31 cellular contexts compared by ENCODE assay signal in the genomic region with DNA sequence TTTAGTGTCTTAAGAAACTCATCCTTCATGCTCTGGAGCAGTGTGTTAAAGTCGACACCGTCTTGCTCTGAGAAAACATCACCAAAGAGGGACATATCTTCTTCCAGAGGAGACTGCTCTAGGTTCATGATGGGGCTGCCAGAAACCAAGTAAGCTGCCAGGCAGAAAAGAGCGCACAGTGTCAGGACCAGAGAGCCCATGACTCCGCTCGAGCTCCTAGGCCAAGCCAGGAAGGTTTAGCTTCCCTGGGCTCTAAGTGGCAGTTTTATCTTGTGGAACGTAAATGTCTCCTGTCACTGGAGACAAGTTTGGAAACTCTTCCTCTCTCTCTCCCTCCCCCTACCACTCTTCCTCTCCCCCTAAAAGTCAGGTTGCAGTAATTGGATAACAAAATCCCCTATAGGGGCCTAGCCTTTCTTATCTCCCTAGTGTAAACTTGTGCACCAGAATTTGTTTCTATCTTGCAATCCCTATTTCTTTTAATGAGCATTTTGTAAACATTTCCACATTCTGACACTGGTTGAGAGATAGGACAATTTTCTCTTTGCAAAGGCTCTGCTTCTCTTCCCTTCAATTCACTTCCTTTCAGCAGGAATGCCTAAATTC. TPM values are rescaled to one million over a fixed set of nuclear protein-coding genes. Genes with fewer than 3 reads are reported as not detected.
DNase-seq lines count a peak whose midpoint lies in the region; ATAC-seq, FAIRE-seq and TF ChIP-seq lines count a peak whose summit lies in the region.
"Had no signal": no experiment of that assay in that cellular context is flagged by ENCODE, and none has a peak within 500 bp of the region (broad histone marks: within the 10 kb centered on the region; RNA-seq: fewer than 3 reads in every experiment).

Gene BMP10, minus strand, starts transcription at position 239 of the 606 bp plus-strand sequence. Its CDS starts 39 bp downstream, at position 200.

- H2AK5ac ChIP-seq in mesenchymal stem cell (ENCODE audit: low read length, severe bottlenecking), result no peak within 1 kb of the TSS

- peak within 1 kb of the TSS; percentile 8 for H2BK120ac ChIP-seq in mesenchymal stem cell (ENCODE audit: low read depth, low read length)

- no peak for DNase-seq in HepG2 (ENCODE audit: low spot score)
- no peak for DNase-seq in mesenchymal stem cell
- DNase-seq in activated CD4-positive, alpha-beta T cell treated with anti-CD3 and anti-CD28 coated beads for 48 hours, result no peak
- no peak for DNase-seq in mesenteric fat pad (ENCODE audit: low spot score)
- no peak for DNase-seq in foreskin melanocyte
- DNase-seq: C1 segment of cervical spinal cord; CD4-positive, alpha-beta memory T cell; COR-L47; DMS53; GM23248; H7; KBM-7; MV-4-11; NCI-H1105; NCI-H1436 treated with DMSO at 0.1 percent for 48 hours; NCI-H187 treated with DMSO at 0.1 percent for 48 hours; NCI-H2171 treated with DMSO at 0.1 percent for 48 hours; NCI-H524; NCI-H748 treated with DMSO at 0.1 percent for 48 hours; SHP77 treated with DMSO at 0.1 percent for 48 hours had no signal

- peak within 1 kb of the TSS; percentile 50 for H4K91ac ChIP-seq in mesenchymal stem cell (ENCODE audit: low read length)

- POLR2A ChIA-PET in HepG2 (lab: Yijun Ruan, JAX), result no interaction called here

- no peak within 1 kb of the TSS for H2BK15ac ChIP-seq in mesenchymal stem cell (ENCODE audit: low read depth, poor library complexity, severe bottlenecking)

- no peak within 1 kb of the TSS for H3K23ac ChIP-seq in mesenchymal stem cell (ENCODE audit: low read length in 2 of 2)

- WGBS in liver, result 86% methylated on average over 6 of the region's 6 CpGs
- 21% methylated on average over 6 of the region's 6 CpGs for WGBS in HepG2 (ENCODE audit: low lambda C conversion rate)
- WGBS in mesenchymal stem cell, result 62% methylated on average over 6 of the region's 6 CpGs

- no peaks in the 10 kb centered on the region for H3K27me3 Mint-ChIP-seq in dendritic cell treated with granulocyte-macrophage colony-stimulating factor and Interleukin-4, amounts not matched to agents 40 ng/mL and 50 ng/mL, for 4 days

- CTCF ChIA-PET in HepG2 (lab: Yijun Ruan, JAX; ENCODE audit: low intra/inter-chr PET ratio, low total read pairs), result no interaction called here

- no peaks in the 10 kb centered on the region for H3K9me3 Mint-ChIP-seq in dendritic cell treated with granulocyte-macrophage colony-stimulating factor and Interleukin-4, amounts not matched to agents 40 ng/mL and 50 ng/mL, for 4 days
- H3K9me3 Mint-ChIP-seq: CD4-positive, alpha-beta memory T cell had no signal

- intact Hi-C loops in HepG2 (cut with micrococcal nuclease; ENCODE audit: unreplicated experiment), result no loop called here
- intact Hi-C loops in dendritic cell treated with granulocyte-macrophage colony-stimulating factor and Interleukin-4, amounts not matched to agents 40 ng/mL and 50 ng/mL, for 4 days (cut with micrococcal nuclease), result no loop called here

- no peak within 1 kb of the TSS for H3K4me2 ChIP-seq in HepG2 (ENCODE audit: low read depth, low read length)
- no peak within 1 kb of the TSS for H3K4me2 ChIP-seq in mesenchymal stem cell (ENCODE audit: low read length, poor library complexity, severe bottlenecking)

- H3K4me1 ChIP-seq in liver (ENCODE audit: control insufficient read depth in 4 of 4, insufficient read depth in 4 of 4, low read length in 3 of 4) (peaks cover 0 to 1% (median 0%) of the 10 kb centered on the region in 4 donors), HepG2 (ENCODE audit: insufficient read depth, low read length) (no peaks in the 10 kb centered on the region), mesenchymal stem cell (ENCODE audit: control insufficient read depth, insufficient read depth, low read depth, low read length) (no peaks in the 10 kb centered on the region)

- H2AFZ ChIP-seq in HepG2 (ENCODE audit: low read length) (no peak within 1 kb of the TSS), mesenchymal stem cell (ENCODE audit: low read depth, low read length) (no peak within 1 kb of the TSS)
- H2AFZ ChIP-seq: GM23248 had no signal

- ATAC-seq in HepG2, result no peak
- ATAC-seq: Panc1 had no signal

- BruUV-seq in HepG2 (replicated peaks; lab: Mats Ljungman, UMichigan), result no TSS peak

- H3K9me3 ChIP-seq in liver (ENCODE audit: control insufficient read depth in 4 of 4, low read length in 3 of 4) (no peaks in the 10 kb centered on the region), HepG2 (ENCODE audit: low read length) (no peaks in the 10 kb centered on the region), mesenchymal stem cell (ENCODE audit: control insufficient read depth, low read length) (no peaks in the 10 kb centered on the region)

- in situ Hi-C loops in HepG2 (cut with HindIII; ENCODE audit: extremely low pct_ligation_motif_present, low pct_unique_long_range_greater_than_20kb), result no loop called here

- FAIRE-seq in HepG2 (lab: Jason Lieb, UNC), result no peak
- FAIRE-seq: GM18507 had no signal

- H3K79me2 ChIP-seq in HepG2 (ENCODE audit: insufficient read depth, low read length), result no peaks in the 10 kb centered on the region

- no peak for TF ChIP-seq POLR2A in HepG2 (IDR thresholded peaks at IDR 0.05; ENCODE audit: insufficient read depth in 1 of 2, low read depth in 2 of 2, low read length in 2 of 2)

- H4K8ac ChIP-seq in mesenchymal stem cell (ENCODE audit: low read length), result peak within 1 kb of the TSS; percentile 3

- TF ChIP-seq RAD21 in liver (IDR thresholded peaks at IDR 0.05), result no peak
- no peak for TF ChIP-seq RAD21 in HepG2 (CRISPR knock-in tag; IDR thresholded peaks at IDR 0.05)

- peak within 1 kb of the TSS; percentile 87 to 91 for H3K4ac ChIP-seq in mesenchymal stem cell (ENCODE audit: low read depth in 1 of 2, low read length in 2 of 2)

- H3K4me1 Mint-ChIP-seq in dendritic cell treated with granulocyte-macrophage colony-stimulating factor and Interleukin-4, amounts not matched to agents 40 ng/mL and 50 ng/mL, for 4 days (ENCODE audit: low read depth), result peaks cover 7% of the 10 kb centered on the region

- TF ChIP-seq CTCF in liver (IDR thresholded peaks at IDR 0.05; ENCODE audit: low read depth, low read length, missing input control) (no peak), HepG2 (CRISPR knock-in tag; IDR thresholded peaks at IDR 0.05) (no peak)

- no peak within 1 kb of the TSS for H2BK5ac ChIP-seq in mesenchymal stem cell (ENCODE audit: low read depth, low read length, poor library complexity, severe bottlenecking)

- H3K14ac ChIP-seq in mesenchymal stem cell (ENCODE audit: low read length in 2 of 2), result peak within 1 kb of the TSS in 1 of 2 experiments; percentile 75

- H2BK12ac ChIP-seq in mesenchymal stem cell (ENCODE audit: low read length in 2 of 2), result peak within 1 kb of the TSS; percentile 72 to 87

- H4K20me1 ChIP-seq in HepG2 (ENCODE audit: insufficient read depth, low read length), result no peaks in the 10 kb centered on the region

- no peaks in the 10 kb centered on the region for H3K36me3 Mint-ChIP-seq in dendritic cell treated with granulocyte-macrophage colony-stimulating factor and Interleukin-4, amounts not matched to agents 40 ng/mL and 50 ng/mL, for 4 days (ENCODE audit: low read depth)
- H3K36me3 Mint-ChIP-seq: CD4-positive, alpha-beta memory T cell had no signal

- TF ChIP-seq EP300 in HepG2 (IDR thresholded peaks at IDR 0.05; ENCODE audit: low read depth in 2 of 2, low read length in 2 of 2) (no peak), HepG2 (CRISPR knock-in tag; IDR thresholded peaks at IDR 0.05; ENCODE audit: borderline replicate concordance) (no peak)

- no peak within 1 kb of the TSS for H3K9ac ChIP-seq in liver (ENCODE audit: low read depth in 1 of 2, low read length in 2 of 2)
- no peak within 1 kb of the TSS for H3K9ac ChIP-seq in HepG2 (ENCODE audit: insufficient read depth, low read depth, low read length)
- H3K9ac ChIP-seq in mesenchymal stem cell (ENCODE audit: low read length), result no peak within 1 kb of the TSS
- H3K9ac ChIP-seq: GM23248 had no signal

- H3K18ac ChIP-seq in mesenchymal stem cell (ENCODE audit: low read depth in 1 of 2, low read length in 2 of 2), result peak within 1 kb of the TSS; percentile 67 to 75

- H3K27me3 ChIP-seq in liver (ENCODE audit: control insufficient read depth in 4 of 4, insufficient read depth in 4 of 4, low read length in 3 of 4) (no peaks in the 10 kb centered on the region), HepG2 (ENCODE audit: control insufficient read depth in 1 of 2, insufficient read depth in 2 of 2, low read length in 2 of 2) (peaks cover 0 to 12% of the 10 kb centered on the region in 2 experiments; a peak in 3 of 5 replicates), mesenchymal stem cell (ENCODE audit: control insufficient read depth in 1 of 2, insufficient read depth in 1 of 2, low read length in 2 of 2) (peaks cover 0 to 12% of the 10 kb centered on the region in 2 experiments)

- H3K36me3 ChIP-seq in liver (ENCODE audit: control insufficient read depth in 4 of 4, insufficient read depth in 3 of 4, low read depth in 1 of 4, low read length in 3 of 4) (no peaks in the 10 kb centered on the region), HepG2 (replicated peaks in 1 of 2; ENCODE audit: control insufficient read depth in 1 of 2, insufficient read depth in 2 of 2, low read length in 2 of 2) (no peaks in the 10 kb centered on the region), mesenchymal stem cell (ENCODE audit: control insufficient read depth in 1 of 2, insufficient read depth in 2 of 2, low read depth in 1 of 2, low read length in 2 of 2) (no peaks in the 10 kb centered on the region)

- no peak within 1 kb of the TSS for H3K4me3 Mint-ChIP-seq in dendritic cell treated with granulocyte-macrophage colony-stimulating factor and Interleukin-4, amounts not matched to agents 40 ng/mL and 50 ng/mL, for 4 days
- H3K4me3 Mint-ChIP-seq: CD4-positive, alpha-beta memory T cell had no signal

- H3K27ac Mint-ChIP-seq in dendritic cell treated with granulocyte-macrophage colony-stimulating factor and Interleukin-4, amounts not matched to agents 40 ng/mL and 50 ng/mL, for 4 days, result peak within 1 kb of the TSS; percentile 39

- H3K79me1 ChIP-seq in mesenchymal stem cell (replicated peaks; ENCODE audit: low read length, poor library complexity, severe bottlenecking), result no peaks in the 10 kb centered on the region

- peak within 1 kb of the TSS in 1 of 2 donors; percentile 44 for H3K27ac ChIP-seq in liver (ENCODE audit: low read depth in 1 of 2, low read length in 2 of 2)
- H3K27ac ChIP-seq in HepG2 (ENCODE audit: extremely low read length, insufficient read depth, low read length), result no peak within 1 kb of the TSS
- no peak within 1 kb of the TSS for H3K27ac ChIP-seq in mesenchymal stem cell (ENCODE audit: low read length, poor library complexity, severe bottlenecking)
- H3K27ac ChIP-seq: GM23248, RWPE1 had no signal

- H3K4me3 ChIP-seq in liver (ENCODE audit: low read depth in 1 of 3, low read length in 3 of 3) (peak within 1 kb of the TSS in 1 of 3 donors; percentile 24), HepG2 (replicated peaks in 1 of 3; ENCODE audit: insufficient read depth in 1 of 3, low read depth in 2 of 3, low read length in 3 of 3) (no peak within 1 kb of the TSS), mesenchymal stem cell (ENCODE audit: insufficient read depth in 1 of 2, low read depth in 1 of 2, low read length in 2 of 2) (no peak within 1 kb of the TSS)
- H3K4me3 ChIP-seq: GM23248 had no signal

RNA-seq across cellular contexts. Expression of gene BMP10, which starts in this region (rescaled TPM):
- total RNA-seq in liver (1 to 10 TPM; 8.0 to 9.5 TPM), HepG2 (2016; rRNA removed; fragmentation: Illumina TruSeq; extraction: Trizol) (not detected in 2 replicates), mesenteric fat pad (not detected)
- polyA plus RNA-seq in liver (1 to 10 TPM in 1 of 2 donors, under 1 TPM in 1; 0.39 to 10.0 TPM), HepG2 (2011; rRNA removed) (not detected in 2 replicates)
- not detected in 2 replicates for total RNA-seq in HepG2 (2016; cell fraction: cytosol; rRNA removed; fragmentation: Illumina TruSeq; extraction: Trizol; ENCODE audit: low read depth)
- total RNA-seq in HepG2 (2016; cell fraction: insoluble cytoplasmic fraction; rRNA removed; fragmentation: Illumina TruSeq; extraction: Trizol), result not detected in 2 replicates
- not detected in 2 replicates for total RNA-seq in HepG2 (2016; cell fraction: membrane; rRNA removed; fragmentation: Illumina TruSeq; extraction: Trizol)
- total RNA-seq in HepG2 (2016; cell fraction: nucleus; rRNA removed; fragmentation: Illumina TruSeq; extraction: Trizol), result not detected in 2 replicates
- polyA plus RNA-seq in HepG2 (2011; cell fraction: cytosol; rRNA removed), result not detected in 2 replicates
- not detected in 2 replicates for polyA plus RNA-seq in HepG2 (2011; cell fraction: nucleus; rRNA removed)
- polyA plus RNA-seq in HepG2 (2012), result not detected in 2 replicates
- polyA plus RNA-seq in HepG2 (2016; cell fraction: cytosol; fragmentation: Illumina TruSeq; extraction: Trizol; ENCODE audit: low read depth), result not detected in 2 replicates
- polyA plus RNA-seq in HepG2 (2016; cell fraction: insoluble cytoplasmic fraction; fragmentation: Illumina TruSeq; extraction: Trizol; ENCODE audit: low read depth), result not detected in 2 replicates
- not detected in 2 replicates for polyA plus RNA-seq in HepG2 (2016; cell fraction: membrane; fragmentation: Illumina TruSeq; extraction: Trizol; ENCODE audit: low read depth)
- polyA plus RNA-seq in HepG2 (2016; cell fraction: nucleus; fragmentation: Illumina TruSeq; extraction: Trizol; ENCODE audit: insufficient read depth, low read depth), result not detected in 2 replicates
- polyA minus RNA-seq in HepG2 (2011; rRNA and poly(A)+ RNA removed; ENCODE audit: low replicate concordance), result not detected in 2 replicates
- polyA minus RNA-seq in HepG2 (2011; cell fraction: cytosol; rRNA and poly(A)+ RNA removed), result not detected in 2 replicates
- polyA minus RNA-seq in HepG2 (2011; cell fraction: nucleus; rRNA and poly(A)+ RNA removed), result not detected in 2 replicates
- polyA plus RNA-seq in mesenchymal stem cell (2013, experiment 1 of 2), result 3.1 TPM
- 3.2 TPM for polyA plus RNA-seq in mesenchymal stem cell (2013, experiment 2 of 2)
- total RNA-seq: A673; CD4-positive, alpha-beta memory T cell; Daoy; G401; GM23248; H7; HT-29; LHCN-M2; MCF 10A had no signal
- polyA plus RNA-seq: CD4-positive, alpha-beta memory T cell; GM23248 had no signal
